In the genomic region with DNA sequence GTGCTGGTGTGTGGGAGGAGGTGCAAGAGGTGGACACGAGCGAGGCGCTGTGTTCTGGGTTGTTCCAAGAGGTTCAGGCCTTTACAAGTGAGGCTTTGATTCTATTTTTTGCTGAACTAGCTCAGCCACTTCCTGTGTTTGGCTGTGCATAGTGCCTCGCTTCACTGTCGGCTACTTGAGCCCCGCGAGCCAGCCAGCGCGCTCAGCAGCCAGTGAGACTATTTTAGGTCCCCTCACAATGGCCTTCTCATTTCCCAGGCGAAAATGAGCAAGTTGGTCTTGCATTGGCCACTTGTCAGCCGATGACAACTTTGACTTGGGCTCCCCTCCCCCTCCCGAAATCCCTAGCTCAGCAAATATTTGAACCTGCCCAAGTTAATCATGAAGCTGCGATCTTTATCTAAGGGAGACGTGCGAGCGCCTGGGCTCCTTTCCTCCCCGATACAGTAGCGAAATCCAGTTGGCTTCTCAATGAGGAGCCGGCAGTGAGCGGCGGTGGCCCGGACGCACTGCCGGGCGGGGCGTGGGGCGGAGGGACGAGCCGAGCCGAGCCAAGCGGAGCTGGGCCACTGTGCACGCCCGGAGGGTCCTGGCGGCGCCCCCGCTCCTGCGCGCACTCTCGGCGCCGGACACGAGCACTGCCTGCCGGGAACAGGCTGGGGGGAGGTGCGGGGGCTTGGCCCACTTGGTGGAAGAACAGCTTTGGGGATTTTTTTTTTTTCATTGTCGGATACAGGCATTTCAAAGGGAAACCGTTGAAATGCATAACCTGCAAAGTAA, we compare ENCODE assay signal across 8 cellular contexts.
DNase-seq lines count a peak whose midpoint lies in the region; ATAC-seq and TF ChIP-seq lines count a peak whose summit lies in the region.

No MANE protein-coding gene starts in this region.

- H3K27ac Mint-ChIP-seq in CD4-positive, CD25-positive, alpha-beta regulatory T cell: peak overlapping the region; percentile 66 to 95 (median 93)
- H3K27ac Mint-ChIP-seq in T-helper 2 cell treated with Interferon-gamma antibody and Interleukin-4, amounts not matched to agents 5 μg/mL and 100 μg/mL, for 36 hours: peak overlapping the region; percentile 89

- peaks cover 74% of the 10 kb centered on the region for H3K4me1 ChIP-seq in CD4-positive, CD25-positive, alpha-beta regulatory T cell (ENCODE audit: control insufficient read depth, insufficient read depth, low read length, poor library complexity, severe bottlenecking)
- H3K4me1 ChIP-seq in body of pancreas (peaks cover 77% of the 10 kb centered on the region), iPS DF 6.9 (ENCODE audit: control insufficient read depth, insufficient read depth, low read length) (peaks cover 3% of the 10 kb centered on the region; the same call in 1 of the 2 replicates)

- H3K36me3 Mint-ChIP-seq in CD4-positive, CD25-positive, alpha-beta regulatory T cell: peaks cover 23% of the 10 kb centered on the region
- peaks cover 52% of the 10 kb centered on the region for H3K36me3 Mint-ChIP-seq in T-helper 2 cell treated with Interferon-gamma antibody and Interleukin-4, amounts not matched to agents 5 μg/mL and 100 μg/mL, for 36 hours (ENCODE audit: low read depth)

- peak overlapping the region; percentile 97 for H3K4me3 ChIP-seq in CD4-positive, CD25-positive, alpha-beta regulatory T cell (ENCODE audit: low read depth, low read length)
- peak overlapping the region; percentile 6 to 37 for H3K4me3 ChIP-seq in body of pancreas
- H3K4me3 ChIP-seq in iPS DF 6.9 (ENCODE audit: low read length): peak overlapping the region; percentile 51; the same call in 1 of the 2 replicates
- H3K4me3 ChIP-seq in retinal pigment epithelial cell (ENCODE audit: low read length): peak overlapping the region; percentile 56

- peak overlapping the region; percentile 85 to 98 (median 92) for H3K4me3 Mint-ChIP-seq in CD4-positive, CD25-positive, alpha-beta regulatory T cell
- H3K4me3 Mint-ChIP-seq in T-helper 2 cell treated with Interferon-gamma antibody and Interleukin-4, amounts not matched to agents 5 μg/mL and 100 μg/mL, for 36 hours: peak overlapping the region; percentile 85

- WGBS in body of pancreas, 2 donors: 2 to 3% methylated on average over 22 to 46 of the region's 46 CpGs
- WGBS in iPS DF 6.9 (ENCODE audit: insufficient coverage, insufficient read length): no CpG with 5 or more reads among the region's 46 CpGs

- H3K4me1 Mint-ChIP-seq in CD4-positive, CD25-positive, alpha-beta regulatory T cell: peaks cover 63 to 89% (median 82%) of the 10 kb centered on the region in 4 donors
- H3K4me1 Mint-ChIP-seq in T-helper 2 cell treated with Interferon-gamma antibody and Interleukin-4, amounts not matched to agents 5 μg/mL and 100 μg/mL, for 36 hours (ENCODE audit: low read depth): peaks cover 77% of the 10 kb centered on the region

- intact Hi-C loops in body of pancreas (cut with DNase I): no loop called here

- no peak for TF ChIP-seq CTCF in body of pancreas (IDR thresholded peaks at IDR 0.05)
- no peak for TF ChIP-seq CTCF in retinal pigment epithelial cell (conservative IDR thresholded peaks at IDR 0.05; ENCODE audit: low read depth, low read length)

- H3K9me3 ChIP-seq in CD4-positive, CD25-positive, alpha-beta regulatory T cell (ENCODE audit: control insufficient read depth in 2 of 2, low read length in 2 of 2): no peaks in the 10 kb centered on the region
- H3K9me3 ChIP-seq in body of pancreas (no peaks in the 10 kb centered on the region), iPS DF 6.9 (ENCODE audit: control insufficient read depth, insufficient read depth, low read length) (no peaks in the 10 kb centered on the region)

- no peaks in the 10 kb centered on the region for H3K27me3 ChIP-seq in CD4-positive, CD25-positive, alpha-beta regulatory T cell (ENCODE audit: control insufficient read depth, insufficient read depth, low read length)
- H3K27me3 ChIP-seq in body of pancreas: no peaks in the 10 kb centered on the region
- no peaks in the 10 kb centered on the region for H3K27me3 ChIP-seq in iPS DF 6.9 (ENCODE audit: control insufficient read depth, insufficient read depth, low read length)

- peak; percentile 76 to 80 for ATAC-seq in CD4-positive, CD25-positive, alpha-beta regulatory T cell (ENCODE audit: low read depth in 2 of 2)
- ATAC-seq in GM19395 (IDR thresholded peaks at IDR 0.05; ENCODE audit: unreplicated experiment): peak; percentile 85
- peak; percentile 68 for ATAC-seq in HG03520 (IDR thresholded peaks at IDR 0.05; ENCODE audit: unreplicated experiment)
- peak; percentile 77 for ATAC-seq in body of pancreas

- no peaks in the 10 kb centered on the region for H3K27me3 Mint-ChIP-seq in CD4-positive, CD25-positive, alpha-beta regulatory T cell
- no peaks in the 10 kb centered on the region for H3K27me3 Mint-ChIP-seq in T-helper 2 cell treated with Interferon-gamma antibody and Interleukin-4, amounts not matched to agents 5 μg/mL and 100 μg/mL, for 36 hours (ENCODE audit: low read depth)

- H3K27ac ChIP-seq in CD4-positive, CD25-positive, alpha-beta regulatory T cell (ENCODE audit: insufficient read depth, low read length, poor library complexity, severe bottlenecking): peak overlapping the region; percentile 74
- H3K27ac ChIP-seq in body of pancreas: peak overlapping the region; percentile 18 to 92 (median 86)
- H3K27ac ChIP-seq in iPS DF 6.9 (ENCODE audit: low read length): no peak overlapping the region

- peak; percentile 35 to 84 (median 62) for DNase-seq in CD4-positive, CD25-positive, alpha-beta regulatory T cell
- DNase-seq in T-helper 2 cell treated with Interferon-gamma antibody and Interleukin-4, amounts not matched to agents 5 μg/mL and 100 μg/mL, for 36 hours (ENCODE audit: low spot score): peak; percentile 38
- DNase-seq in body of pancreas (peak; percentile 56 to 74 (median 71)), iPS DF 6.9 (ENCODE audit: low read depth, low spot score) (no peak), retinal pigment epithelial cell (ENCODE audit: low read depth) (no peak), MV-4-11 (lab: John Stamatoyannopoulos, UW) (no peak)

- peaks cover 46% of the 10 kb centered on the region for H3K36me3 ChIP-seq in CD4-positive, CD25-positive, alpha-beta regulatory T cell (ENCODE audit: control insufficient read depth, insufficient read depth, low read length)
- H3K36me3 ChIP-seq in body of pancreas (replicated peaks in 1 of 2; ENCODE audit: insufficient read depth in 1 of 2, low read depth in 2 of 2): peaks cover 0 to 2% of the 10 kb centered on the region in 2 donors
- H3K36me3 ChIP-seq in iPS DF 6.9 (ENCODE audit: control insufficient read depth, insufficient read depth, low read length): no peaks in the 10 kb centered on the region

- peak in 2 of 3 donors; percentile 50 to 53 for TF ChIP-seq POLR2A in body of pancreas (IDR thresholded peaks at IDR 0.05)

- H3K9me3 Mint-ChIP-seq in CD4-positive, CD25-positive, alpha-beta regulatory T cell: no peaks in the 10 kb centered on the region
- no peaks in the 10 kb centered on the region for H3K9me3 Mint-ChIP-seq in T-helper 2 cell treated with Interferon-gamma antibody and Interleukin-4, amounts not matched to agents 5 μg/mL and 100 μg/mL, for 36 hours

Comparison
In these comparisons a context has a peak if more than half of its experiments do, and no peak if none do; other contexts are left out.
1. DNase-seq: peak in CD4-positive, CD25-positive, alpha-beta regulatory T cell (3 of 3), T-helper 2 cell treated with Interferon-gamma antibody and Interleukin-4, amounts not matched to agents 5 μg/mL and 100 μg/mL, for 36 hours (single experiment) and body of pancreas (4 of 4); none in iPS DF 6.9 (single experiment), retinal pigment epithelial cell (single experiment) and MV-4-11 (single experiment).
2. H3K4me3 ChIP-seq: peak in every context shown above with its lines; median percentile 97 in CD4-positive, CD25-positive, alpha-beta regulatory T cell; 56 in retinal pigment epithelial cell; 51 in iPS DF 6.9; 22 in body of pancreas.
3. Peak in every context shown above with its lines, with median percentiles within 50 percentile points of each other: ATAC-seq.